Comparison of ENCODE assay signal across 34 cellular contexts in genomic region chr19:14156971-14157717, GRCh38.
"Had no signal": no experiment of that assay in that cellular context is flagged by ENCODE, and none has a peak within 500 bp of the region (broad histone marks: within the 10 kb centered on the region; RNA-seq: fewer than 3 reads in every experiment).

No MANE protein-coding gene starts in this region.

- H3K27me3 ChIP-seq: ascending aorta, brain microvascular endothelial cell, esophagus muscularis mucosa, foreskin keratinocyte, gastrocnemius medialis, heart right ventricle had no signal

- H3K27ac Mint-ChIP-seq: activated B cell treated with CpG ODN at 0.5 μM for 24 hours; activated CD4-positive, alpha-beta memory T cell treated with anti-CD3 and anti-CD28 coated beads for 36 hours; activated CD8-positive, alpha-beta memory T cell treated with anti-CD3 and anti-CD28 coated beads, Interleukin-2, amount 10 ng/mL, durations not matched to agents 7 days and 5 days; activated CD8-positive, alpha-beta T cell treated with anti-CD3 and anti-CD28 coated beads, Interleukin-2, amount 10 ng/mL, durations not matched to agents 7 days and 5 days; activated naive CD4-positive, alpha-beta T cell treated with anti-CD3 and anti-CD28 coated beads, Interleukin-2, amount 10 ng/mL, durations not matched to agents 7 days and 5 days; activated naive CD8-positive, alpha-beta T cell treated with anti-CD3 and anti-CD28 coated beads, Interleukin-2, amount 10 ng/mL, durations not matched to agents 7 days and 5 days; activated T-cell treated with anti-CD3 and anti-CD28 coated beads, Interleukin-2, amount 50 U/mL, for 24 hours; activated T-cell treated with anti-CD3 and anti-CD28 coated beads, Interleukin-2, amount 50 U/mL, for 72 hours; effector memory CD8-positive, alpha-beta T cell; T-helper 17 cell; T-helper 2 cell treated with Interferon-gamma antibody and Interleukin-4, amounts not matched to agents 5 μg/mL and 100 μg/mL, for 36 hours had no signal

- H3K27me3 Mint-ChIP-seq: activated B cell treated with CpG ODN at 0.5 μM for 24 hours; activated CD4-positive, alpha-beta memory T cell treated with anti-CD3 and anti-CD28 coated beads for 36 hours; activated CD8-positive, alpha-beta memory T cell treated with anti-CD3 and anti-CD28 coated beads, Interleukin-2, amount 10 ng/mL, durations not matched to agents 7 days and 5 days; activated naive CD4-positive, alpha-beta T cell treated with anti-CD3 and anti-CD28 coated beads, Interleukin-2, amount 10 ng/mL, durations not matched to agents 7 days and 5 days; activated naive CD8-positive, alpha-beta T cell treated with anti-CD3 and anti-CD28 coated beads, Interleukin-2, amount 10 ng/mL, durations not matched to agents 7 days and 5 days; activated T-cell treated with anti-CD3 and anti-CD28 coated beads, Interleukin-2, amount 50 U/mL, for 24 hours; central memory CD8-positive, alpha-beta T cell; effector memory CD8-positive, alpha-beta T cell; T-helper 17 cell had no signal

- H3K36me3 ChIP-seq: gastrocnemius medialis had no signal

- H3K36me3 Mint-ChIP-seq: activated CD8-positive, alpha-beta memory T cell treated with anti-CD3 and anti-CD28 coated beads, Interleukin-2, amount 10 ng/mL, durations not matched to agents 7 days and 5 days; activated naive CD4-positive, alpha-beta T cell treated with anti-CD3 and anti-CD28 coated beads, Interleukin-2, amount 50 U/mL, for 72 hours had no signal

- H3K4me3 ChIP-seq: ascending aorta, coronary artery, esophagus muscularis mucosa, gastrocnemius medialis, heart right ventricle had no signal

- DNase-seq: activated B cell treated with CpG ODN at 0.5 μM for 24 hours; activated CD4-positive, alpha-beta memory T cell treated with anti-CD3 and anti-CD28 coated beads for 36 hours; activated CD4-positive, alpha-beta T cell treated with anti-CD3 and anti-CD28 coated beads for 48 hours; activated CD4-positive, alpha-beta T cell treated with anti-CD3 and anti-CD28 coated beads, Interleukin-2, amount 50 U/mL, for 1 hour; activated CD8-positive, alpha-beta memory T cell treated with anti-CD3 and anti-CD28 coated beads, Interleukin-2, amount 10 ng/mL, durations not matched to agents 7 days and 5 days; activated CD8-positive, alpha-beta memory T cell treated with anti-CD3 and anti-CD28 coated beads, Interleukin-2, amount 50 U/mL, for 4 hours; activated CD8-positive, alpha-beta T cell treated with anti-CD3 and anti-CD28 coated beads, Interleukin-2, amount 10 ng/mL, durations not matched to agents 7 days and 5 days; activated gamma-delta T cell; activated naive CD4-positive, alpha-beta T cell; activated naive CD4-positive, alpha-beta T cell treated with anti-CD3 and anti-CD28 coated beads, Interleukin-2, amount 10 ng/mL, durations not matched to agents 7 days and 5 days; activated naive CD8-positive, alpha-beta T cell treated with anti-CD3 and anti-CD28 coated beads, Interleukin-2, amount 10 ng/mL, durations not matched to agents 7 days and 5 days; activated T-cell treated with anti-CD3 and anti-CD28 coated beads for 4 hours; activated T-cell treated with anti-CD3 and anti-CD28 coated beads, Interleukin-2, amount 50 U/mL, for 24 hours; activated T-cell treated with anti-CD3 and anti-CD28 coated beads, Interleukin-2, amount 50 U/mL, for 72 hours; brain microvascular endothelial cell; dermis blood vessel endothelial cell; effector CD4-positive, alpha-beta T cell; effector memory CD8-positive, alpha-beta T cell; erythroblast; foreskin keratinocyte; gastrocnemius medialis; heart right ventricle; T-helper 1 cell; T-helper 17 cell; T1000; WERI-Rb-1 had no signal

- FAIRE-seq: bronchial epithelial cell had no signal

- H3K9me3 ChIP-seq: ascending aorta, esophagus muscularis mucosa, gastrocnemius medialis, heart right ventricle had no signal

- ATAC-seq: activated CD4-positive, CD25-positive, alpha-beta regulatory T cell treated with anti-CD3 and anti-CD28 coated beads, Interleukin-2, amount 50 U/mL, for 24 hours; activated CD8-positive, alpha-beta memory T cell treated with anti-CD3 and anti-CD28 coated beads, Interleukin-2, amount 10 ng/mL, durations not matched to agents 7 days and 5 days; activated CD8-positive, alpha-beta T cell treated with anti-CD3 and anti-CD28 coated beads, Interleukin-2, amount 10 ng/mL, durations not matched to agents 7 days and 5 days; activated T-cell treated with anti-CD3 and anti-CD28 coated beads, Interleukin-2, amount 50 U/mL, for 72 hours; effector memory CD8-positive, alpha-beta T cell; foreskin keratinocyte; gastrocnemius medialis; heart right ventricle; T-helper 17 cell had no signal

- H3K4me1 ChIP-seq: ascending aorta, esophagus muscularis mucosa, foreskin keratinocyte, gastrocnemius medialis, heart right ventricle had no signal

- H3K4me1 Mint-ChIP-seq: activated B cell treated with CpG ODN at 0.5 μM for 24 hours; activated CD8-positive, alpha-beta memory T cell treated with anti-CD3 and anti-CD28 coated beads, Interleukin-2, amount 10 ng/mL, durations not matched to agents 7 days and 5 days; activated naive CD8-positive, alpha-beta T cell treated with anti-CD3 and anti-CD28 coated beads, Interleukin-2, amount 10 ng/mL, durations not matched to agents 7 days and 5 days; central memory CD8-positive, alpha-beta T cell had no signal

- H3K27ac ChIP-seq: ascending aorta, brain microvascular endothelial cell, coronary artery, esophagus muscularis mucosa, foreskin keratinocyte, gastrocnemius medialis, heart right ventricle, WERI-Rb-1 had no signal

- H3K9me3 Mint-ChIP-seq: activated B cell treated with CpG ODN at 0.5 μM for 24 hours; activated CD4-positive, alpha-beta memory T cell treated with anti-CD3 and anti-CD28 coated beads for 36 hours; activated naive CD4-positive, alpha-beta T cell treated with anti-CD3 and anti-CD28 coated beads, Interleukin-2, amount 10 ng/mL, durations not matched to agents 7 days and 5 days; activated naive CD4-positive, alpha-beta T cell treated with anti-CD3 and anti-CD28 coated beads, Interleukin-2, amount 50 U/mL, for 72 hours; activated naive CD8-positive, alpha-beta T cell treated with anti-CD3 and anti-CD28 coated beads, Interleukin-2, amount 10 ng/mL, durations not matched to agents 7 days and 5 days; activated T-cell treated with anti-CD3 and anti-CD28 coated beads, Interleukin-2, amount 50 U/mL, for 24 hours; activated T-cell treated with anti-CD3 and anti-CD28 coated beads, Interleukin-2, amount 50 U/mL, for 72 hours; central memory CD8-positive, alpha-beta T cell; effector memory CD8-positive, alpha-beta T cell; T-helper 2 cell treated with Interferon-gamma antibody and Interleukin-4, amounts not matched to agents 5 μg/mL and 100 μg/mL, for 36 hours had no signal

- H3K4me3 Mint-ChIP-seq: activated B cell treated with CpG ODN at 0.5 μM for 24 hours; activated CD4-positive, alpha-beta memory T cell treated with anti-CD3 and anti-CD28 coated beads for 36 hours; activated CD8-positive, alpha-beta memory T cell treated with anti-CD3 and anti-CD28 coated beads, Interleukin-2, amount 10 ng/mL, durations not matched to agents 7 days and 5 days; activated CD8-positive, alpha-beta T cell treated with anti-CD3 and anti-CD28 coated beads, Interleukin-2, amount 10 ng/mL, durations not matched to agents 7 days and 5 days; activated naive CD4-positive, alpha-beta T cell treated with anti-CD3 and anti-CD28 coated beads, Interleukin-2, amount 10 ng/mL, durations not matched to agents 7 days and 5 days; activated naive CD8-positive, alpha-beta T cell treated with anti-CD3 and anti-CD28 coated beads, Interleukin-2, amount 10 ng/mL, durations not matched to agents 7 days and 5 days; activated T-cell treated with anti-CD3 and anti-CD28 coated beads, Interleukin-2, amount 50 U/mL, for 24 hours; activated T-cell treated with anti-CD3 and anti-CD28 coated beads, Interleukin-2, amount 50 U/mL, for 72 hours; central memory CD8-positive, alpha-beta T cell; effector memory CD8-positive, alpha-beta T cell; T-helper 17 cell; T-helper 2 cell treated with Interferon-gamma antibody and Interleukin-4, amounts not matched to agents 5 μg/mL and 100 μg/mL, for 36 hours had no signal
